ENCODE assay signal across 23 cellular contexts in the genomic region with DNA sequence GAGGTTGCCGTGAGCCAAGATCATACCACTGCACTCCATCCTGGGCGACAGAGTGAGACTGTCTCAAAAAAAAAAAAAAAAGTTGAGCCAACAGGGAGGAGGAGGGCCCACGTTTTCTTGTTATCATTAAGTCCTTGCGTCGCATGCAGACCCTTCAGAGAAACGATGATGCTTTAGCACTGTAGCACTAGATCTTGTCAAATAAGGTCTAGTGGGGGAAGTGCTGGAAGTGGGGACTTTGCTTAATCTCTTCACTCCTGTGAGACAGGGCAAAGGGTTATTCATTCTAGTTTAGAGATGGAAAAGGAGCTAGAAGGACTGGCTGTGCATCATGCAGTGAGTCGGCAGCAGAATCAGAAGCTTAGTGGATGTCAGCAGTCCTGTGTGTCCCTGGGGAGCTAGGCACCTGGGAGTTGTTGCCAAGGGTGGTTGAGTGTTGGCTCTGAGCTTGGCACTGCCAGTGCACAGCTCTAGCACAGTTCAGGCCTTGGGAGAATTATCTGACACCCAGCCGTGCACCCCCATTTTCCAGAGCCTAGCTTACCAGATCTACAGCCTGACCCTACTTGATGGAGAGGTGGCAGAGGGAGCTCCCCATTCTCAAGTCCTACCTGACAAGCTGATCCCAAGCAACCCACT. TPM values are rescaled to one million over a fixed set of nuclear protein-coding genes. Genes with fewer than 3 reads are reported as not detected.
DNase-seq lines count a peak whose midpoint lies in the region; FAIRE-seq and TF ChIP-seq lines count a peak whose summit lies in the region.
"Had no signal": no experiment of that assay in that cellular context is flagged by ENCODE, and none has a peak within 500 bp of the region (broad histone marks: within the 10 kb centered on the region; RNA-seq: fewer than 3 reads in every experiment).

No MANE protein-coding gene starts in this region.

- H3K9me3 ChIP-seq in H1 (ENCODE audit: insufficient read depth in 2 of 2, low read depth in 1 of 2, low read length in 1 of 2) (no peaks in the 10 kb centered on the region), right atrium auricular region (no peaks in the 10 kb centered on the region)
- H3K9me3 ChIP-seq: mucosa of descending colon, stomach, transverse colon had no signal

- H3K4ac ChIP-seq in H1 (replicated peaks; ENCODE audit: insufficient read length, low read depth, low read length) = no peak overlapping the region

- H3K27ac ChIP-seq in H1 (ENCODE audit: low read depth, low read length) (no peak overlapping the region), right atrium auricular region (peak overlapping the region; percentile 18 to 75)
- H3K27ac ChIP-seq: foreskin keratinocyte, RWPE1, stomach, transverse colon had no signal

- peaks cover 0 to 2% of the 10 kb centered on the region in 2 experiments for H4K20me1 ChIP-seq in H1 (replicated peaks in 1 of 2; ENCODE audit: control insufficient read depth in 1 of 2, insufficient read depth in 2 of 2, low read length in 2 of 2)

- no peak overlapping the region for H3K9ac ChIP-seq in H1 (replicated peaks in 1 of 4; ENCODE audit: extremely low read depth in 1 of 4, low read depth in 3 of 4, low read length in 3 of 4)

- H3K27me3 Mint-ChIP-seq in HFFc6 (ENCODE audit: insufficient read depth) = no peaks in the 10 kb centered on the region; the same call in 1 of the 2 replicates
- H3K27me3 Mint-ChIP-seq: CD4-positive, alpha-beta memory T cell had no signal

- no peak for TF ChIP-seq EP300 in H1 (IDR thresholded peaks at IDR 0.05; ENCODE audit: borderline replicate concordance in 1 of 2, low read depth in 2 of 2, low read length in 2 of 2)

- H3K23me2 ChIP-seq in H1 (ENCODE audit: low read depth, low read length) = no peaks in the 10 kb centered on the region

- TF ChIP-seq POLR2A in H1 (IDR thresholded peaks at IDR 0.05; ENCODE audit: control extremely low read depth in 1 of 2, low read depth in 2 of 2, low read length in 2 of 2) = no peak

- H3K27me3 ChIP-seq in H1 (replicated peaks in 1 of 4; ENCODE audit: control insufficient read depth in 3 of 4, extremely low read depth in 1 of 4, insufficient read depth in 3 of 4, low read length in 3 of 4) = no peaks in the 10 kb centered on the region; a peak in 1 of 7 replicates
- H3K27me3 ChIP-seq in right atrium auricular region = no peaks in the 10 kb centered on the region
- H3K27me3 ChIP-seq: foreskin keratinocyte, stomach, transverse colon had no signal

- no peak overlapping the region for H3K18ac ChIP-seq in H1 (ENCODE audit: extremely low read depth, low read length)

- no peak overlapping the region for H2BK20ac ChIP-seq in H1 (ENCODE audit: low read length)

- no peaks in the 10 kb centered on the region for H3K79me2 ChIP-seq in H1 (ENCODE audit: control insufficient read depth in 1 of 2, insufficient read depth in 2 of 2, low read length in 2 of 2)

- H4K8ac ChIP-seq in H1 (ENCODE audit: extremely low read depth, insufficient read depth, low read length) = peak overlapping the region; percentile 29; the same call in 1 of the 2 replicates

- peaks cover 5% of the 10 kb centered on the region; the same call in 1 of the 2 replicates for H3K36me3 Mint-ChIP-seq in HFFc6 (ENCODE audit: low read depth)

- peak; percentile 39 for DNase-seq in NCI-H345 (lab: John Stamatoyannopoulos, UW)
- no peak for DNase-seq in NCI-H345 treated with DMSO at 0.1 percent for 48 hours (lab: John Stamatoyannopoulos, UW; ENCODE audit: unreplicated experiment)
- no peak for DNase-seq in H1 (ENCODE audit: low read depth in 1 of 2, low spot score in 2 of 2)
- no peak for DNase-seq in right atrium auricular region (ENCODE audit: low spot score)
- DNase-seq in SW480 (ENCODE audit: low spot score) = no peak
- DNase-seq in C1 segment of cervical spinal cord (lab: John Stamatoyannopoulos, UW) = no peak
- DNase-seq in activated CD4-positive, CD25-positive, alpha-beta regulatory T cell treated with anti-CD3 and anti-CD28 coated beads, Interleukin-2, amount 50 U/mL, for 72 hours = no peak
- no peak for DNase-seq in HFFc6
- DNase-seq: 8988T; activated CD4-positive, CD25-positive, alpha-beta regulatory T cell; activated CD8-positive, alpha-beta T cell treated with anti-CD3 and anti-CD28 coated beads, Interleukin-2, amount 10 ng/mL, durations not matched to agents 7 days and 5 days; activated gamma-delta T cell; CD4-positive, alpha-beta memory T cell; DMS53; foreskin keratinocyte; hippocampal formation; mucosa of descending colon; stimulated activated CD8-positive, alpha-beta memory T cell treated with anti-CD3 and anti-CD28 coated beads, Interleukin-4, amount 100 ng/mL, for 48 hours; transverse colon had no signal

- no peak overlapping the region for H3K56ac ChIP-seq in H1 (replicated peaks; ENCODE audit: insufficient read length, low read depth, low read length)

- H3K14ac ChIP-seq in H1 (ENCODE audit: insufficient read length) = no peak overlapping the region

- POLR2A ChIA-PET in H1 (lab: Charles Lee; ENCODE audit: partially characterized antibody) = interaction anchor here (1.3 kb wide), 1 partner anchor 25 kb away, joined by 3 read pairs; no protein-coding TSS in a partner anchor

- no peaks in the 10 kb centered on the region for H3K79me1 ChIP-seq in H1 (ENCODE audit: low read depth, low read length)

- H4K5ac ChIP-seq in H1 (ENCODE audit: insufficient read length, low read depth, low read length) = no peak overlapping the region

- H3K4me1 ChIP-seq in H1 (replicated peaks in 1 of 4; ENCODE audit: control insufficient read depth in 3 of 4, insufficient read depth in 4 of 4, low read length in 3 of 4) = peaks cover 0 to 3% (median 0%) of the 10 kb centered on the region in 4 experiments; a peak in 1 of 7 replicates
- H3K4me1 ChIP-seq in right atrium auricular region = peaks cover 0 to 12% of the 10 kb centered on the region in 2 donors
- H3K4me1 ChIP-seq: transverse colon had no signal

- H3K4me3 Mint-ChIP-seq in HFFc6 = no peak overlapping the region
- H3K4me3 Mint-ChIP-seq: activated CD8-positive, alpha-beta T cell treated with anti-CD3 and anti-CD28 coated beads, Interleukin-2, amount 10 ng/mL, durations not matched to agents 7 days and 5 days; CD4-positive, alpha-beta memory T cell; neural crest cell had no signal

- no peak overlapping the region for H3K23ac ChIP-seq in H1 (ENCODE audit: insufficient read length)

- no peaks in the 10 kb centered on the region for H3K9me3 Mint-ChIP-seq in HFFc6
- H3K9me3 Mint-ChIP-seq: CD4-positive, alpha-beta memory T cell; neural crest cell had no signal

- no peak for TF ChIP-seq RAD21 in H1 (IDR thresholded peaks at IDR 0.05 in 1 of 2, conservative IDR thresholded peaks at IDR 0.05 in 1 of 2; ENCODE audit: low read depth in 2 of 2, low read length in 2 of 2)

- H2BK120ac ChIP-seq in H1 (replicated peaks; ENCODE audit: low read depth, low read length) = no peak overlapping the region

- H2BK5ac ChIP-seq in H1 (ENCODE audit: low read depth, low read length) = no peak overlapping the region

- no peak overlapping the region for H2AK5ac ChIP-seq in H1 (ENCODE audit: low read depth, low read length)

- no peak overlapping the region for H3K27ac Mint-ChIP-seq in HFFc6
- H3K27ac Mint-ChIP-seq: activated CD8-positive, alpha-beta T cell treated with anti-CD3 and anti-CD28 coated beads, Interleukin-2, amount 10 ng/mL, durations not matched to agents 7 days and 5 days had no signal

- TF ChIP-seq CTCF in H1 (IDR thresholded peaks at IDR 0.05; ENCODE audit: control extremely low read depth in 1 of 3, insufficient read depth in 1 of 3, low read depth in 1 of 3, low read length in 3 of 3) = no peak
- no peak for TF ChIP-seq CTCF in right atrium auricular region (IDR thresholded peaks at IDR 0.05)
- no peak for TF ChIP-seq CTCF in HFFc6 (IDR thresholded peaks at IDR 0.05)

- H3K4me3 ChIP-seq in H1 (ENCODE audit: extremely low read depth in 1 of 4, insufficient read depth in 2 of 4, low read depth in 3 of 4, low read length in 4 of 4) (no peak overlapping the region), right atrium auricular region (no peak overlapping the region)
- H3K4me3 ChIP-seq: mucosa of descending colon, stomach, transverse colon had no signal

- H3K36me3 ChIP-seq in H1 (ENCODE audit: control insufficient read depth in 2 of 4, insufficient read depth in 4 of 4, low read length in 3 of 4) (no peaks in the 10 kb centered on the region), right atrium auricular region (no peaks in the 10 kb centered on the region)
- H3K36me3 ChIP-seq: transverse colon had no signal

- WGBS in H1 (ENCODE audit: extremely low coverage in 1 of 2, insufficient coverage in 1 of 2, insufficient read length in 1 of 2, insufficient replicate concordance in 2 of 2, low coverage in 1 of 2, low lambda C conversion rate in 2 of 2, missing lambda C conversion rate in 1 of 2), 2 experiments = 80% methylated on average over 8 of the region's 8 CpGs; no CpG with 5 or more reads in 1 of the 2 experiments

- H2BK12ac ChIP-seq in H1 (ENCODE audit: low read depth, low read length) = no peak overlapping the region

- FAIRE-seq in H1 (lab: Jason Lieb, UNC) = no peak
- FAIRE-seq: G401.6 had no signal

- H4K91ac ChIP-seq in H1 (replicated peaks; ENCODE audit: insufficient read length, low read length) = no peak overlapping the region

- no peak overlapping the region for H3K4me2 ChIP-seq in H1 (ENCODE audit: insufficient read depth in 1 of 2, low read depth in 2 of 2, low read length in 2 of 2)

- H2BK15ac ChIP-seq in H1 (ENCODE audit: low read length) = no peak overlapping the region

- peaks cover 7% of the 10 kb centered on the region for H3K4me1 Mint-ChIP-seq in HFFc6 (ENCODE audit: low read depth)
- H3K4me1 Mint-ChIP-seq: CD4-positive, alpha-beta memory T cell had no signal

- CTCF ChIA-PET in H1 (lab: Charles Lee; ENCODE audit: partially characterized antibody) = interaction anchor here (0.6 to 1.4 kb wide), 9 partner anchors 9 to 893 kb away, joined by 3 to 4 read pairs (median 3); no protein-coding TSS in a partner anchor

- H2AFZ ChIP-seq in H1 (ENCODE audit: low read length) = no peak overlapping the region

TF ChIP-seq in H1, 55 proteins besides CTCF, POLR2A, EP300 and RAD21:
- no peak for TF ChIP-seq JUND (IDR thresholded peaks at IDR 0.05; ENCODE audit: low read length)
- TF ChIP-seq PHF8 (conservative IDR thresholded peaks at IDR 0.05; ENCODE audit: low read depth, low read length) = no peak

RNA-seq across cellular contexts. Expression of a gene that starts 33.4 kb away (rescaled TPM):
- total RNA-seq in H1 (2021; fragmentation: NEBNext Ultra II Directional; extraction: Animal tissue kit (Norgen Biotek cat#: 25700)) = not detected in 2 replicates
- 0.02 TPM in 1 of 2 replicates, not detected in the other for polyA plus RNA-seq in H1 (2011; rRNA removed)
- not detected for polyA plus RNA-seq in H1 (2011; cell fraction: cytosol; rRNA removed)
- polyA plus RNA-seq in H1 (2011; cell fraction: nucleus; rRNA removed) = not detected
- 0.09 TPM in 1 of 4 replicates, not detected in the others for polyA plus RNA-seq in H1 (2012, experiment 1 of 2)
- not detected for polyA plus RNA-seq in H1 (2012, experiment 2 of 2)
- polyA plus RNA-seq in H1 (2013, experiment 1 of 2) = not detected
- not detected for polyA plus RNA-seq in H1 (2013, experiment 2 of 2)
- not detected in 2 replicates for polyA minus RNA-seq in H1 (2011; rRNA and poly(A)+ RNA removed)
- not detected for polyA minus RNA-seq in H1 (2011; cell fraction: cytosol; rRNA and poly(A)+ RNA removed)
- polyA minus RNA-seq in H1 (2011; cell fraction: nucleus; rRNA and poly(A)+ RNA removed) = not detected
- 1 to 10 TPM; 4.3 to 6.9 TPM for total RNA-seq in right atrium auricular region
- 10 to 100 TPM; 42.3 to 71.4 (median 67.3) TPM for total RNA-seq in HFFc6 (2021; fragmentation: NEBNext Ultra II Directional; extraction: Animal tissue kit (Norgen Biotek cat#: 25700))
- total RNA-seq: activated CD8-positive, alpha-beta T cell treated with anti-CD3 and anti-CD28 coated beads, Interleukin-2, amount 10 ng/mL, durations not matched to agents 7 days and 5 days; CD4-positive, alpha-beta memory T cell; foreskin keratinocyte had no signal
- polyA plus RNA-seq: CD4-positive, alpha-beta memory T cell; foreskin keratinocyte had no signal

Comparison
In these comparisons a context has a peak if more than half of its experiments do, and no peak if none do; other contexts are left out.
1. RNA of a gene that starts 33.4 kb away (total RNA-seq): 42.3 to 71.4 TPM in HFFc6; 4.3 to 6.9 TPM in right atrium auricular region and not detected in H1; every median in the first group is over 4 times any median in the second.